10 cellular contexts compared by ENCODE assay signal in genomic region chr14:99884834-99885648, GRCh38.
DNase-seq lines count a peak whose midpoint lies in the region; ATAC-seq and TF ChIP-seq lines count a peak whose summit lies in the region.
"Had no signal": no experiment of that assay in that cellular context is flagged by ENCODE, and none has a peak within 500 bp of the region (broad histone marks: within the 10 kb centered on the region; RNA-seq: fewer than 3 reads in every experiment).

No MANE protein-coding gene starts in this region.

- H3K27me3 Mint-ChIP-seq in T-helper 17 cell: peaks cover 42% of the 10 kb centered on the region

- H3K36me3 Mint-ChIP-seq in T-helper 17 cell (ENCODE audit: low read depth): no peaks in the 10 kb centered on the region

- no peak overlapping the region for H3K27ac Mint-ChIP-seq in T-helper 17 cell
- H3K27ac Mint-ChIP-seq: stimulated activated naive CD8-positive, alpha-beta T cell treated with anti-CD3 and anti-CD28 coated beads, Interleukin-15, Interleukin-2, amounts not matched to agents 100 ng/mL and 50 ng/mL, for 24 hours had no signal

- ATAC-seq in GM21619 (IDR thresholded peaks at IDR 0.05; ENCODE audit: unreplicated experiment) (peak; percentile 70), T-helper 17 cell (peak; percentile 72), omental fat pad (ENCODE audit: low FRiP score) (peak; percentile 74), HG03159 (IDR thresholded peaks at IDR 0.05; ENCODE audit: unreplicated experiment) (no peak)

- TF ChIP-seq CTCF in fibroblast of the aortic adventitia (IDR thresholded peaks at IDR 0.05; ENCODE audit: insufficient read depth, low read length) (peak; percentile 67), omental fat pad (IDR thresholded peaks at IDR 0.05) (peak in 1 of 3 donors; percentile 32)

- peaks cover 2% of the 10 kb centered on the region for H3K4me1 Mint-ChIP-seq in T-helper 17 cell

- DNase-seq in NCI-H1436 (lab: John Stamatoyannopoulos, UW): peak; percentile 55
- no peak for DNase-seq in NCI-H1436 treated with DMSO at 0.1 percent for 48 hours (lab: John Stamatoyannopoulos, UW)
- DNase-seq in NCI-H1417 (lab: John Stamatoyannopoulos, UW): peak; percentile 44 to 84 (median 82)
- no peak for DNase-seq in T-helper 17 cell
- peak; percentile 84 for DNase-seq in fibroblast of the aortic adventitia (ENCODE audit: low read depth)
- no peak for DNase-seq in omental fat pad (ENCODE audit: low spot score)

- no peaks in the 10 kb centered on the region for H3K9me3 ChIP-seq in T-helper 17 cell (ENCODE audit: control insufficient read depth, low read length, poor library complexity, severe bottlenecking)
- H3K9me3 ChIP-seq: BLaER1 treated with 17β-estradiol and CSF1 and Interleukin-3, amounts not matched to agents 10 nM and 100 nM had no signal

- no peak overlapping the region for H3K4me3 ChIP-seq in fibroblast of the aortic adventitia (ENCODE audit: low read depth, low read length)
- H3K4me3 ChIP-seq: BLaER1 treated with 17β-estradiol and CSF1 and Interleukin-3, amounts not matched to agents 10 nM and 100 nM had no signal

- H3K4me3 Mint-ChIP-seq in T-helper 17 cell: no peak overlapping the region
- H3K4me3 Mint-ChIP-seq: stimulated activated naive CD8-positive, alpha-beta T cell treated with anti-CD3 and anti-CD28 coated beads, Interleukin-15, Interleukin-2, amounts not matched to agents 100 ng/mL and 50 ng/mL, for 24 hours had no signal

Comparison
In these comparisons a context has a peak if more than half of its experiments do, and no peak if none do; other contexts are left out.
1. DNase-seq: peak in NCI-H1436 (single experiment), NCI-H1417 (3 of 3) and fibroblast of the aortic adventitia (single experiment); none in NCI-H1436 treated with DMSO at 0.1 percent for 48 hours (single experiment), T-helper 17 cell (0 of 3) and omental fat pad (single experiment).